Comparison of ENCODE assay signal across 21 cellular contexts in the genomic region with DNA sequence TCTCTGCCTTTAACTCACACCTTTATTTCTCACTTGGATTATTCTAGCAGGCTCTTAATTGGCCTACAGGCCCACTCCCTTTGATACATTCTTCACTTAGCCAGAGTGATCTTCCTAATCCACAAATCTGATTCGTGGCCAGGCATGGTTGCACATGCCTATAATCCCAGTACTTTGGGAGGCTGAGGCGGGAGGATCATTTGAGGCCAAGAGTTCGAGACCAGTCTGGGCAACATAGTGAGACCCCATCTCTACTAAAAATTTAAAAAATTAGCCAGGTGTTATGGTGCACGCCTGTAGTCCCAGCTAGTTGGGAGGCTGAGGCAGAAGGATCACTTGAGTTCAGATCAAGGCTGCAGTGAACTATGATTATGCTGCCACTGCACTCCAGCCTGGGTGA. TPM values are rescaled to one million over a fixed set of nuclear protein-coding genes. Genes with fewer than 3 reads are reported as not detected.
DNase-seq lines count a peak whose midpoint lies in the region; ATAC-seq and TF ChIP-seq lines count a peak whose summit lies in the region.
"Had no signal": no experiment of that assay in that cellular context is flagged by ENCODE, and none has a peak within 500 bp of the region (broad histone marks: within the 10 kb centered on the region; RNA-seq: fewer than 3 reads in every experiment).

No MANE protein-coding gene starts in this region.

- H2AK5ac ChIP-seq in H9 (ENCODE audit: insufficient read length, low read length) = no peak overlapping the region

- no peak overlapping the region for H3K4me3 ChIP-seq in SK-N-SH (ENCODE audit: low read depth in 2 of 2, low read length in 1 of 2)
- no peak overlapping the region for H3K4me3 ChIP-seq in MG63
- H3K4me3 ChIP-seq: body of pancreas, colonic mucosa, thyroid gland had no signal

- TF ChIP-seq RAD21 in SK-N-SH (IDR thresholded peaks at IDR 0.05; ENCODE audit: low read length) = no peak

- peak overlapping the region; percentile 6 for H3K4me3 Mint-ChIP-seq in stimulated activated naive CD8-positive, alpha-beta T cell treated with anti-CD3 and anti-CD28 coated beads, Interleukin-15, Interleukin-2, amounts not matched to agents 100 ng/mL and 50 ng/mL, for 24 hours
- H3K4me3 Mint-ChIP-seq in WTC11 = no peak overlapping the region
- peak overlapping the region; percentile 3 for H3K4me3 Mint-ChIP-seq in glutamatergic neuron (ENCODE audit: unreplicated experiment)
- H3K4me3 Mint-ChIP-seq in H9 = no peak overlapping the region
- H3K4me3 Mint-ChIP-seq: activated naive CD8-positive, alpha-beta T cell treated with anti-CD3 and anti-CD28 coated beads, Interleukin-2, amount 10 ng/mL, durations not matched to agents 7 days and 5 days had no signal

- H3K23me2 ChIP-seq in H9 (ENCODE audit: insufficient read length, low read depth, low read length, poor library complexity, severe bottlenecking) = no peaks in the 10 kb centered on the region

- H3K79me1 ChIP-seq in H9 (ENCODE audit: insufficient read depth, low read depth, low read length, poor library complexity, severe bottlenecking) = no peaks in the 10 kb centered on the region

- H3F3A ChIP-seq in SK-N-SH (replicated peaks; ENCODE audit: insufficient read depth) = peaks cover 10% of the 10 kb centered on the region

- no peak overlapping the region for H2BK12ac ChIP-seq in H9 (ENCODE audit: insufficient read length, low read depth, low read length)

- peaks cover 46% of the 10 kb centered on the region for H3K36me3 Mint-ChIP-seq in stimulated activated naive CD8-positive, alpha-beta T cell treated with anti-CD3 and anti-CD28 coated beads, Interleukin-15, Interleukin-2, amounts not matched to agents 100 ng/mL and 50 ng/mL, for 24 hours (ENCODE audit: low read depth)
- H3K36me3 Mint-ChIP-seq in WTC11 = peaks cover 31% of the 10 kb centered on the region
- peaks cover 13% of the 10 kb centered on the region for H3K36me3 Mint-ChIP-seq in glutamatergic neuron (ENCODE audit: unreplicated experiment)
- H3K36me3 Mint-ChIP-seq in H9 (ENCODE audit: insufficient read depth in 1 of 3, low read depth in 3 of 3) = peaks cover 21 to 35% (median 25%) of the 10 kb centered on the region in 3 experiments

- no peak for ATAC-seq in stimulated activated naive CD8-positive, alpha-beta T cell treated with anti-CD3 and anti-CD28 coated beads, Interleukin-15, Interleukin-2, amounts not matched to agents 100 U/mL and 50 U/mL, for 24 hours
- no peak for ATAC-seq in WTC11
- ATAC-seq: body of pancreas, left cardiac atrium, sciatic nerve had no signal

- H3K56ac ChIP-seq in H9 (ENCODE audit: insufficient read length, low read depth, low read length) = no peak overlapping the region

- H4K20me1 ChIP-seq in SK-N-SH (ENCODE audit: insufficient read depth) = peaks cover 24% of the 10 kb centered on the region; the same call in 1 of the 2 replicates
- H4K20me1 ChIP-seq in H9 (ENCODE audit: control insufficient read depth, insufficient read depth, insufficient read length) = no peaks in the 10 kb centered on the region

- H3K9me3 Mint-ChIP-seq in stimulated activated naive CD8-positive, alpha-beta T cell treated with anti-CD3 and anti-CD28 coated beads, Interleukin-15, Interleukin-2, amounts not matched to agents 100 ng/mL and 50 ng/mL, for 24 hours = peaks cover 3% of the 10 kb centered on the region
- H3K9me3 Mint-ChIP-seq in WTC11 (peaks cover 17% of the 10 kb centered on the region), glutamatergic neuron (ENCODE audit: unreplicated experiment) (peaks cover 7% of the 10 kb centered on the region), H9 (peaks cover 4 to 9% of the 10 kb centered on the region in 2 experiments; a peak in 3 of 5 replicates)

- no peak overlapping the region for H4K5ac ChIP-seq in H9 (ENCODE audit: insufficient read length, low read depth, low read length)

- H4K91ac ChIP-seq in H9 (ENCODE audit: insufficient read length, low read depth, low read length) = no peak overlapping the region

- no peak overlapping the region for H3K4ac ChIP-seq in H9 (ENCODE audit: low read depth, low read length)

- H2AFZ ChIP-seq in SK-N-SH (ENCODE audit: low read depth) = no peak overlapping the region
- H2AFZ ChIP-seq in H9 (ENCODE audit: low read length) = no peak overlapping the region

- no peak for TF ChIP-seq EP300 in SK-N-SH (IDR thresholded peaks at IDR 0.05; ENCODE audit: borderline replicate concordance in 1 of 2, low read depth in 1 of 2, low read length in 1 of 2)

- peak overlapping the region; percentile 36 for H3K27ac Mint-ChIP-seq in stimulated activated naive CD8-positive, alpha-beta T cell treated with anti-CD3 and anti-CD28 coated beads, Interleukin-15, Interleukin-2, amounts not matched to agents 100 ng/mL and 50 ng/mL, for 24 hours
- H3K27ac Mint-ChIP-seq in WTC11 (no peak overlapping the region), glutamatergic neuron (ENCODE audit: unreplicated experiment) (no peak overlapping the region), H9 (no peak overlapping the region)
- H3K27ac Mint-ChIP-seq: activated naive CD8-positive, alpha-beta T cell treated with anti-CD3 and anti-CD28 coated beads, Interleukin-2, amount 10 ng/mL, durations not matched to agents 7 days and 5 days had no signal

- peaks cover 66% of the 10 kb centered on the region for H3K4me1 Mint-ChIP-seq in stimulated activated naive CD8-positive, alpha-beta T cell treated with anti-CD3 and anti-CD28 coated beads, Interleukin-15, Interleukin-2, amounts not matched to agents 100 ng/mL and 50 ng/mL, for 24 hours (ENCODE audit: low read depth)
- H3K4me1 Mint-ChIP-seq in WTC11 (peaks cover 12% of the 10 kb centered on the region), glutamatergic neuron (ENCODE audit: low read depth, unreplicated experiment) (peaks cover 14% of the 10 kb centered on the region), H9 (peaks cover 11 to 14% of the 10 kb centered on the region in 2 experiments)

- no peaks in the 10 kb centered on the region for H3K9me3 ChIP-seq in SK-N-SH
- 0 out of 2 replicates have a peak, but pooled peaks cover 6% of the 10 kb centered on the region for H3K9me3 ChIP-seq in MG63
- H3K9me3 ChIP-seq in H9 (ENCODE audit: control insufficient read depth, low read depth, low read length) = no peaks in the 10 kb centered on the region
- H3K9me3 ChIP-seq: body of pancreas, colonic mucosa, thyroid gland had no signal

- 97% methylated on average over 4 of the region's 4 CpGs for WGBS in SK-N-SH (ENCODE audit: low lambda C conversion rate)
- no CpG with 5 or more reads among the region's 4 CpGs for WGBS in H9 (ENCODE audit: extremely low coverage, insufficient read length, low lambda C conversion rate)

- H3K18ac ChIP-seq in H9 (ENCODE audit: insufficient read length, low read depth, low read length) = no peak overlapping the region

- DNase-seq in stimulated activated naive CD8-positive, alpha-beta T cell treated with anti-CD3 and anti-CD28 coated beads, Interleukin-15, Interleukin-2, amounts not matched to agents 100 U/mL and 50 U/mL, for 24 hours = no peak
- DNase-seq in WTC11 (ENCODE audit: low spot score) (no peak), glutamatergic neuron (no peak), SK-N-SH (no peak), MG63 (no peak), H9 (no peak), NCI-H128 (lab: John Stamatoyannopoulos, UW; ENCODE audit: unreplicated experiment) (no peak)
- DNase-seq: activated CD8-positive, alpha-beta memory T cell treated with anti-CD3 and anti-CD28 coated beads, Interleukin-2, amount 50 U/mL, for 48 hours; activated naive CD8-positive, alpha-beta T cell treated with anti-CD3 and anti-CD28 coated beads, Interleukin-2, amount 10 ng/mL, durations not matched to agents 7 days and 5 days; body of pancreas; colonic mucosa; COR-L47; left cardiac atrium; mesendoderm; NCI-H1417; NCI-H526; thyroid gland had no signal

- H3K27me3 ChIP-seq in SK-N-SH (ENCODE audit: insufficient read depth) (no peaks in the 10 kb centered on the region), MG63 (no peaks in the 10 kb centered on the region), H9 (ENCODE audit: insufficient read depth, low read length) (no peaks in the 10 kb centered on the region)
- H3K27me3 ChIP-seq: body of pancreas, colonic mucosa, thyroid gland had no signal

- no peak overlapping the region for H2BK120ac ChIP-seq in H9 (ENCODE audit: low read depth, low read length, poor library complexity, severe bottlenecking)

- POLR2A ChIA-PET in WTC11 (lab: Charles Lee) = no interaction called here
- POLR2A ChIA-PET in SK-N-SH (lab: Yijun Ruan, JAX) = no interaction called here

- no peak overlapping the region for H3T11ph ChIP-seq in H9 (ENCODE audit: low read length)

- H4K8ac ChIP-seq in H9 (replicated peaks; ENCODE audit: insufficient read length, low read depth, low read length) = no peak overlapping the region

- no peak overlapping the region for H2BK20ac ChIP-seq in H9 (ENCODE audit: low read depth, low read length, poor library complexity, severe bottlenecking)

- no peaks in the 10 kb centered on the region for H3K27me3 Mint-ChIP-seq in stimulated activated naive CD8-positive, alpha-beta T cell treated with anti-CD3 and anti-CD28 coated beads, Interleukin-15, Interleukin-2, amounts not matched to agents 100 ng/mL and 50 ng/mL, for 24 hours
- no peaks in the 10 kb centered on the region; the same call in 1 of the 2 replicates for H3K27me3 Mint-ChIP-seq in WTC11 (ENCODE audit: low read depth)
- H3K27me3 Mint-ChIP-seq in glutamatergic neuron (ENCODE audit: unreplicated experiment) = peaks cover 5% of the 10 kb centered on the region
- 0 out of 2 replicates have a peak, but pooled peaks cover under 1% of the 10 kb centered on the region for H3K27me3 Mint-ChIP-seq in H9 (ENCODE audit: low read depth)
- H3K27me3 Mint-ChIP-seq: activated naive CD8-positive, alpha-beta T cell treated with anti-CD3 and anti-CD28 coated beads, Interleukin-2, amount 10 ng/mL, durations not matched to agents 7 days and 5 days; naive B cell had no signal

- TF ChIP-seq CTCF in WTC11 (IDR thresholded peaks at IDR 0.05) (no peak), glutamatergic neuron (IDR thresholded peaks at IDR 0.05; ENCODE audit: partially characterized antibody, unreplicated experiment) (no peak), SK-N-SH (IDR thresholded peaks at IDR 0.05) (no peak), H9 (conservative IDR thresholded peaks at IDR 0.05) (no peak)

- H3K14ac ChIP-seq in H9 (ENCODE audit: insufficient read depth, low read length) = no peak overlapping the region

- no peak overlapping the region for H3K27ac ChIP-seq in SK-N-SH (ENCODE audit: low read depth in 2 of 2, low read length in 1 of 2)
- no peak overlapping the region for H3K27ac ChIP-seq in H9 (ENCODE audit: insufficient read length, low read depth, low read length)
- H3K27ac ChIP-seq: body of pancreas, colonic mucosa, thyroid gland had no signal

- no peaks in the 10 kb centered on the region for H3K9me2 ChIP-seq in SK-N-SH

- H3K36me3 ChIP-seq in SK-N-SH (replicated peaks in 1 of 2; ENCODE audit: control insufficient read depth in 1 of 2, insufficient read depth in 2 of 2, low read length in 1 of 2) (peaks cover 30 to 35% of the 10 kb centered on the region in 2 experiments), MG63 (peaks cover 27% of the 10 kb centered on the region)
- H3K36me3 ChIP-seq: colonic mucosa had no signal

- H3K79me2 ChIP-seq in SK-N-SH (ENCODE audit: insufficient read depth) = peaks cover 63% of the 10 kb centered on the region
- no peaks in the 10 kb centered on the region for H3K79me2 ChIP-seq in H9 (ENCODE audit: insufficient read depth, low read length)

- H3K4me1 ChIP-seq in SK-N-SH (ENCODE audit: control insufficient read depth in 1 of 2, insufficient read depth in 2 of 2, low read depth in 1 of 2, low read length in 1 of 2) = peaks cover 6% of the 10 kb centered on the region in 2 experiments; a peak in 3 of 4 replicates
- no peaks in the 10 kb centered on the region for H3K4me1 ChIP-seq in H9 (ENCODE audit: insufficient read depth, low read length)
- H3K4me1 ChIP-seq: colonic mucosa had no signal

- H3K23ac ChIP-seq in H9 (ENCODE audit: insufficient read length, low read depth, low read length) = no peak overlapping the region

- H2BK15ac ChIP-seq in H9 (ENCODE audit: low read depth, low read length) = no peak overlapping the region

- CTCF ChIA-PET in WTC11 (lab: Charles Lee) (interaction anchor here (0.7 kb wide), 1 partner anchor 38 kb away, joined by 3 read pairs; no protein-coding TSS in a partner anchor), SK-N-SH (lab: Yijun Ruan, JAX) (no interaction called here)

- H3K9ac ChIP-seq in SK-N-SH = no peak overlapping the region
- H3K9ac ChIP-seq in H9 (ENCODE audit: extremely low read depth, insufficient read length, low read length) = no peak overlapping the region

- no peak overlapping the region for H2BK5ac ChIP-seq in H9 (ENCODE audit: insufficient read length, low read length)

- no peak overlapping the region for H3K4me2 ChIP-seq in SK-N-SH
- no peak overlapping the region for H3K4me2 ChIP-seq in H9 (ENCODE audit: insufficient read depth, insufficient read length, low read length)

RNA-seq across cellular contexts. Expression of gene ZBTB17, which starts 2.1 kb away (rescaled TPM):
- 27.6 to 32.0 TPM (median 27.9 TPM) in 3 replicates for total RNA-seq in WTC11 (2021)
- total RNA-seq in glutamatergic neuron (ENCODE audit: unreplicated experiment) = 86.9 TPM
- polyA plus RNA-seq in SK-N-SH (2012; rRNA removed) = 54.1 and 56.4 TPM in 2 replicates
- polyA plus RNA-seq in SK-N-SH (2012; cell fraction: cytosol; rRNA removed) = 13.7 and 23.4 TPM in 2 replicates
- 205 and 268 TPM in 2 replicates for polyA plus RNA-seq in SK-N-SH (2012; cell fraction: nucleus; rRNA removed)
- total RNA-seq in MG63 (2014; rRNA removed; shearing (Covaris generic); ENCODE audit: low replicate concordance) = 25.7 and 29.1 TPM in 2 replicates
- 16.5 and 16.7 TPM in 2 replicates for total RNA-seq in H9 (2021)

RNA-seq across cellular contexts. Expression of gene SRARP, which starts 30.3 kb away (rescaled TPM):
- total RNA-seq in WTC11 (2021) (0.11 TPM in 1 of 3 replicates, not detected in the others), glutamatergic neuron (ENCODE audit: unreplicated experiment) (not detected), H9 (2021) (not detected in 2 replicates)
- not detected in 2 replicates for polyA plus RNA-seq in SK-N-SH (2012; rRNA removed)
- not detected in 2 replicates for polyA plus RNA-seq in SK-N-SH (2012; cell fraction: cytosol; rRNA removed)
- polyA plus RNA-seq in SK-N-SH (2012; cell fraction: nucleus; rRNA removed) = not detected in 2 replicates
- total RNA-seq in MG63 (2014; rRNA removed; shearing (Covaris generic); ENCODE audit: low replicate concordance) = not detected in 2 replicates
- total RNA-seq: activated naive CD8-positive, alpha-beta T cell treated with anti-CD3 and anti-CD28 coated beads, Interleukin-2, amount 10 ng/mL, durations not matched to agents 7 days and 5 days; body of pancreas; colonic mucosa; Daoy had no signal

RNA-seq across cellular contexts. Expression of gene HSPB7, which starts 44.1 kb away (rescaled TPM):
- total RNA-seq in WTC11 (2021) = 0.11 to 0.23 TPM (median 0.21 TPM) in 3 replicates
- not detected for total RNA-seq in glutamatergic neuron (ENCODE audit: unreplicated experiment)
- polyA plus RNA-seq in SK-N-SH (2012; rRNA removed) = 0.05 and 0.23 TPM in 2 replicates
- polyA plus RNA-seq in SK-N-SH (2012; cell fraction: cytosol; rRNA removed) = 0.03 and 0.08 TPM in 2 replicates
- 0.06 and 0.11 TPM in 2 replicates for polyA plus RNA-seq in SK-N-SH (2012; cell fraction: nucleus; rRNA removed)
- total RNA-seq in MG63 (2014; rRNA removed; shearing (Covaris generic); ENCODE audit: low replicate concordance) = 1.9 and 4.5 TPM in 2 replicates
- not detected in 2 replicates for total RNA-seq in H9 (2021)
- total RNA-seq: activated naive CD8-positive, alpha-beta T cell treated with anti-CD3 and anti-CD28 coated beads, Interleukin-2, amount 10 ng/mL, durations not matched to agents 7 days and 5 days had no signal

RNA-seq across cellular contexts. Expression of gene CLCNKA, which starts 48.1 kb away (rescaled TPM):
- 1.5 to 2.7 TPM (median 2.7 TPM) in 3 replicates for total RNA-seq in WTC11 (2021)
- total RNA-seq in glutamatergic neuron (ENCODE audit: unreplicated experiment) = 0.34 TPM
- polyA plus RNA-seq in SK-N-SH (2012; rRNA removed) = 0.03 TPM in 2 replicates
- 0.01 TPM in 1 of 2 replicates, not detected in the other for polyA plus RNA-seq in SK-N-SH (2012; cell fraction: cytosol; rRNA removed)
- polyA plus RNA-seq in SK-N-SH (2012; cell fraction: nucleus; rRNA removed) = 0.24 and 0.46 TPM in 2 replicates
- total RNA-seq in MG63 (2014; rRNA removed; shearing (Covaris generic); ENCODE audit: low replicate concordance) = not detected in 2 replicates
- total RNA-seq in H9 (2021) = 0.37 and 0.98 TPM in 2 replicates
- total RNA-seq: activated naive CD8-positive, alpha-beta T cell treated with anti-CD3 and anti-CD28 coated beads, Interleukin-2, amount 10 ng/mL, durations not matched to agents 7 days and 5 days; Daoy had no signal

Comparison
In these comparisons a context has a peak if more than half of its experiments do, and no peak if none do; other contexts are left out.
1. H3K4me3 Mint-ChIP-seq: peak in stimulated activated naive CD8-positive, alpha-beta T cell treated with anti-CD3 and anti-CD28 coated beads, Interleukin-15, Interleukin-2, amounts not matched to agents 100 ng/mL and 50 ng/mL, for 24 hours (single experiment) and glutamatergic neuron (single experiment); none in WTC11 (single experiment) and H9 (0 of 2).